Comparison of ENCODE assay signal across 1 cellular context in genomic region chr5:157476699-157477408, GRCh38.
TF ChIP-seq lines count a peak whose summit lies in the region.

No MANE protein-coding gene starts in this region.

TF ChIP-seq in GM23338, 12 proteins besides CTCF, POLR2A, EP300 and RAD21 (continued from another document):
- TF ChIP-seq REST (IDR thresholded peaks at IDR 0.05; ENCODE audit: unreplicated experiment) (no peak), ZNF331 (CRISPR knock-in tag; IDR thresholded peaks at IDR 0.05; ENCODE audit: low read depth) (no peak), POLR2AphosphoS5 (IDR thresholded peaks at IDR 0.05; ENCODE audit: low read depth) (no peak), CREB1 (CRISPR knock-in tag; IDR thresholded peaks at IDR 0.05; ENCODE audit: low read depth) (no peak), EZH2 (IDR thresholded peaks at IDR 0.05; ENCODE audit: low read depth, unreplicated experiment) (no peak)
